ENCODE assay signal across 1 cellular context in the genomic region with DNA sequence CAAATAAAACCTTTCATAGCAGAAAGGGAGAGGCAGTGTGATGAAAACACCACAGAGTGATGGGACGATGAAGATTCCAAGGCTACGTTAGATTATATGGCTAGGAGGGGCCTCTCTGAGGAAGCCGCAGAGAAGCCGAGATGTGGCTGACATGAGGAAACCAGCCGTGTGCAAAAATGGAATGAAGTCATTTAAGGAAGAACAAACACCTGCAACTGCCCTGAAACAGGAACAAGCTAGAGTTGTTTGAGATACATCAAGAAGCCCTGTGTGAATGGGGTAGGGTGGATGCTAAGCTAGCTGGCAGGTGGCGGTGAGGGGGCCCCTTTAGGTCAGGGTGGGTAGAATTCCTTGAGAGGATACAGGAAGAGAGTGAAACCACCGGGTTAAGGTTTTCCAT.
TF ChIP-seq lines count a peak whose summit lies in the region.

No MANE protein-coding gene starts in this region.

TF ChIP-seq in HepG2, 621 proteins besides CTCF, POLR2A, EP300 and RAD21 (continued from another document):
- TF ChIP-seq, protein P1, sequence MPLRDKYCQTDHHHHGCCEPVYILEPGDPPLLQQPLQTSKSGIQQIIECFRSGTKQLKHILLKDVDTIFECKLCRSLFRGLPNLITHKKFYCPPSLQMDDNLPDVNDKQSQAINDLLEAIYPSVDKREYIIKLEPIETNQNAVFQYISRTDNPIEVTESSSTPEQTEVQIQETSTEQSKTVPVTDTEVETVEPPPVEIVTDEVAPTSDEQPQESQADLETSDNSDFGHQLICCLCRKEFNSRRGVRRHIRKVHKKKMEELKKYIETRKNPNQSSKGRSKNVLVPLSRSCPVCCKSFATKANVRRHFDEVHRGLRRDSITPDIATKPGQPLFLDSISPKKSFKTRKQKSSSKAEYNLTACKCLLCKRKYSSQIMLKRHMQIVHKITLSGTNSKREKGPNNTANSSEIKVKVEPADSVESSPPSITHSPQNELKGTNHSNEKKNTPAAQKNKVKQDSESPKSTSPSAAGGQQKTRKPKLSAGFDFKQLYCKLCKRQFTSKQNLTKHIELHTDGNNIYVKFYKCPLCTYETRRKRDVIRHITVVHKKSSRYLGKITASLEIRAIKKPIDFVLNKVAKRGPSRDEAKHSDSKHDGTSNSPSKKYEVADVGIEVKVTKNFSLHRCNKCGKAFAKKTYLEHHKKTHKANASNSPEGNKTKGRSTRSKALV (CRISPR knock-in tag; IDR thresholded peaks at IDR 0.05): no peak
- TF ChIP-seq ZMYM3 (CRISPR knock-in tag; IDR thresholded peaks at IDR 0.05): no peak
- TF ChIP-seq, protein P2, sequence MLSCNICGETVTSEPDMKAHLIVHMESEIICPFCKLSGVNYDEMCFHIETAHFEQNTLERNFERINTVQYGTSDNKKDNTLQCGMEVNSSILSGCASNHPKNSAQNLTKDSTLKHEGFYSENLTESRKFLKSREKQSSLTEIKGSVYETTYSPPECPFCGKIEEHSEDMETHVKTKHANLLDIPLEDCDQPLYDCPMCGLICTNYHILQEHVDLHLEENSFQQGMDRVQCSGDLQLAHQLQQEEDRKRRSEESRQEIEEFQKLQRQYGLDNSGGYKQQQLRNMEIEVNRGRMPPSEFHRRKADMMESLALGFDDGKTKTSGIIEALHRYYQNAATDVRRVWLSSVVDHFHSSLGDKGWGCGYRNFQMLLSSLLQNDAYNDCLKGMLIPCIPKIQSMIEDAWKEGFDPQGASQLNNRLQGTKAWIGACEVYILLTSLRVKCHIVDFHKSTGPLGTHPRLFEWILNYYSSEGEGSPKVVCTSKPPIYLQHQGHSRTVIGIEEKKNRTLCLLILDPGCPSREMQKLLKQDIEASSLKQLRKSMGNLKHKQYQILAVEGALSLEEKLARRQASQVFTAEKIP (CRISPR knock-in tag; IDR thresholded peaks at IDR 0.05; ENCODE audit: borderline replicate concordance): no peak
- TF ChIP-seq ZFP82 (CRISPR knock-in tag; IDR thresholded peaks at IDR 0.05; ENCODE audit: borderline replicate concordance): no peak
